15 cellular contexts compared by ENCODE assay signal in the genomic region with DNA sequence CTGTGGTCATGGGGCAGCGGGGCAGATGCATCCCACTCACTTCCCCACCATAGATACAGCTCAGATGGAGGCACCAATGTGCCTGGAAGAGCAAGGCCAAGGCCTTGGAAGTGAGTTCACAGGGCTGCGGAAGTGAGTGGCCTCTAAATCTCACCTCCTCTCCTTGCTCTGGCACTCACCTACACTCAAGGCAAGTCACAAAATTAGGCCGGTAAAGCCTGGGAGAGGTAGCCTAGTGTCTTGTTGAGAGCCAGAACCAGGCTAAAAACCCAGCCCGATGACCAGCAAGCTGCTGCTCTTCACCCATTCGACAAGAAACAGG. TPM values are rescaled to one million over a fixed set of nuclear protein-coding genes. Genes with fewer than 3 reads are reported as not detected.
A peak's percentile ranks its signal among the peaks of the same experiment; 100 is the strongest.
DNase-seq lines count a peak whose midpoint lies in the region; ATAC-seq and TF ChIP-seq lines count a peak whose summit lies in the region.
"Had no signal": no experiment of that assay in that cellular context is flagged by ENCODE, and none has a peak within 500 bp of the region (broad histone marks: within the 10 kb centered on the region; RNA-seq: fewer than 3 reads in every experiment).

No MANE protein-coding gene starts in this region.

- TF ChIP-seq CTCF in colonic mucosa (IDR thresholded peaks at IDR 0.05) (no peak), transverse colon (IDR thresholded peaks at IDR 0.05) (no peak)

- H3K9me3 Mint-ChIP-seq in activated CD8-positive, alpha-beta memory T cell treated with anti-CD3 and anti-CD28 coated beads, Interleukin-2, amount 10 ng/mL, durations not matched to agents 7 days and 5 days (ENCODE audit: low read depth) = no peaks in the 10 kb centered on the region

- H3K4me3 Mint-ChIP-seq in activated CD8-positive, alpha-beta memory T cell treated with anti-CD3 and anti-CD28 coated beads, Interleukin-2, amount 10 ng/mL, durations not matched to agents 7 days and 5 days = no peak overlapping the region

- intact Hi-C loops in colonic mucosa (cut with DNase I) (no loop called here), transverse colon (cut with DNase I; ENCODE audit: low total_unique reads) (no loop called here)

- no peak overlapping the region for H3K4me2 ChIP-seq in GM23248 (ENCODE audit: unreplicated experiment)
- H3K4me2 ChIP-seq: BLaER1 had no signal

- no peaks in the 10 kb centered on the region for H3K27me3 Mint-ChIP-seq in activated CD8-positive, alpha-beta memory T cell treated with anti-CD3 and anti-CD28 coated beads, Interleukin-2, amount 10 ng/mL, durations not matched to agents 7 days and 5 days

- H2AFZ ChIP-seq in GM23248 = no peak overlapping the region

- TF ChIP-seq POLR2A in transverse colon (IDR thresholded peaks at IDR 0.05) = no peak

- TF ChIP-seq EP300 in transverse colon (IDR thresholded peaks at IDR 0.05; ENCODE audit: low read depth) = no peak

- CTCF ChIA-PET in activated CD8-positive, alpha-beta memory T cell treated with anti-CD3 and anti-CD28 coated beads, Interleukin-2, amount 10 ng/mL, durations not matched to agents 7 days and 5 days (lab: Charles Lee) = interaction anchor here (1.0 kb wide), 1 partner anchor 9 kb away, joined by 4 read pairs; no protein-coding TSS in a partner anchor

- H3K27ac Mint-ChIP-seq in activated CD8-positive, alpha-beta memory T cell treated with anti-CD3 and anti-CD28 coated beads, Interleukin-2, amount 10 ng/mL, durations not matched to agents 7 days and 5 days = peak overlapping the region; percentile 10

- H3K9ac ChIP-seq in colonic mucosa (ENCODE audit: low read depth in 2 of 2, low read length in 2 of 2) = peak overlapping the region in 1 of 2 donors; percentile 48
- peak overlapping the region in 1 of 2 donors; percentile 22 for H3K9ac ChIP-seq in mucosa of rectum (ENCODE audit: low read depth in 1 of 2, low read length in 2 of 2)
- H3K9ac ChIP-seq in GM23248 = no peak overlapping the region
- H3K9ac ChIP-seq: BLaER1 had no signal

- H3F3A ChIP-seq in GM23248 (ENCODE audit: insufficient read depth) = no peaks in the 10 kb centered on the region

- no peaks in the 10 kb centered on the region for H3K36me3 Mint-ChIP-seq in activated CD8-positive, alpha-beta memory T cell treated with anti-CD3 and anti-CD28 coated beads, Interleukin-2, amount 10 ng/mL, durations not matched to agents 7 days and 5 days

- WGBS in transverse colon (ENCODE audit: low coverage in 1 of 2), 2 donors = 83% methylated on average over 5 of the region's 5 CpGs; no CpG with 5 or more reads in 1 of the 2 donors
- WGBS in GM23248 (ENCODE audit: low coverage in 1 of 2, low lambda C conversion rate in 2 of 2, missing lambda C conversion rate in 2 of 2), 2 experiments = 96 to 98% methylated on average over 5 of the region's 5 CpGs

- no peak for DNase-seq in activated CD8-positive, alpha-beta memory T cell treated with anti-CD3 and anti-CD28 coated beads, Interleukin-2, amount 10 ng/mL, durations not matched to agents 7 days and 5 days
- DNase-seq in activated CD8-positive, alpha-beta memory T cell treated with anti-CD3 and anti-CD28 coated beads, Interleukin-2, amount 50 U/mL, for 4 hours = no peak
- DNase-seq in colonic mucosa (no peak), transverse colon (no peak), GM23248 (no peak)
- DNase-seq: Kasumi-1, NCI-H1417 treated with DMSO at 0.1 percent for 48 hours, RPMI8226, SJCRH30 had no signal

- H3K4me1 Mint-ChIP-seq in activated CD8-positive, alpha-beta memory T cell treated with anti-CD3 and anti-CD28 coated beads, Interleukin-2, amount 10 ng/mL, durations not matched to agents 7 days and 5 days = peaks cover 29% of the 10 kb centered on the region

- peaks cover 4% of the 10 kb centered on the region for H3K4me1 ChIP-seq in colonic mucosa
- H3K4me1 ChIP-seq in mucosa of rectum (ENCODE audit: control insufficient read depth in 2 of 2, insufficient read depth in 2 of 2, low read length in 2 of 2) = peaks cover 22 to 32% of the 10 kb centered on the region in 2 donors
- H3K4me1 ChIP-seq in transverse colon = peaks cover 0 to 58% (median 37%) of the 10 kb centered on the region in 4 donors
- H3K4me1 ChIP-seq in GM23248 (ENCODE audit: insufficient read depth) = peaks cover 16% of the 10 kb centered on the region
- H3K4me1 ChIP-seq: BLaER1 had no signal

- H3K9me3 ChIP-seq in colonic mucosa (no peaks in the 10 kb centered on the region), mucosa of rectum (ENCODE audit: control insufficient read depth in 2 of 2, low read length in 2 of 2) (no peaks in the 10 kb centered on the region), transverse colon (no peaks in the 10 kb centered on the region), GM23248 (ENCODE audit: low read depth) (no peaks in the 10 kb centered on the region)
- H3K9me3 ChIP-seq: BLaER1, HAP-1, SJCRH30 had no signal

- H3K36me3 ChIP-seq in colonic mucosa = no peaks in the 10 kb centered on the region
- H3K36me3 ChIP-seq in mucosa of rectum (ENCODE audit: control insufficient read depth in 2 of 2, insufficient read depth in 2 of 2, low read length in 2 of 2) = peaks cover 0 to 4% of the 10 kb centered on the region in 2 donors
- H3K36me3 ChIP-seq in transverse colon = no peaks in the 10 kb centered on the region
- H3K36me3 ChIP-seq in GM23248 (ENCODE audit: low read depth) = no peaks in the 10 kb centered on the region
- H3K36me3 ChIP-seq: HAP-1, SJCRH30 had no signal

- in situ Hi-C loops in transverse colon (cut with MboI; ENCODE audit: low pct_ligation_motif_present in 1 of 4, low pct_unique_long_range_greater_than_20kb in 1 of 4, low sequenced_read_pairs in 3 of 4) = no loop called here
- in situ Hi-C loops in GM23248 (cut with MboI) = no loop called here

- peaks cover 92% of the 10 kb centered on the region for H3K79me2 ChIP-seq in GM23248 (ENCODE audit: insufficient read depth)

- H3K27ac ChIP-seq in colonic mucosa (peak overlapping the region; percentile 65), mucosa of rectum (ENCODE audit: low read depth in 2 of 2, low read length in 2 of 2) (peak overlapping the region; percentile 81 to 85), transverse colon (peak overlapping the region; percentile 66 to 77 (median 70)), GM23248 (no peak overlapping the region)
- H3K27ac ChIP-seq: 22Rv1, BLaER1, SJCRH30 had no signal

- ATAC-seq in activated CD8-positive, alpha-beta memory T cell treated with anti-CD3 and anti-CD28 coated beads, Interleukin-2, amount 10 ng/mL, durations not matched to agents 7 days and 5 days = no peak
- ATAC-seq in GM21381 (IDR thresholded peaks at IDR 0.05; ENCODE audit: unreplicated experiment) (no peak), HG02840 (IDR thresholded peaks at IDR 0.05; ENCODE audit: low FRiP score, unreplicated experiment) (no peak)

- H3K9me2 ChIP-seq in GM23248 (ENCODE audit: insufficient read depth) = no peaks in the 10 kb centered on the region

- H3K27me3 ChIP-seq in colonic mucosa = no peaks in the 10 kb centered on the region
- H3K27me3 ChIP-seq in mucosa of rectum (ENCODE audit: control insufficient read depth in 2 of 2, insufficient read depth in 2 of 2, low read length in 2 of 2) = no peaks in the 10 kb centered on the region
- H3K27me3 ChIP-seq in transverse colon = no peaks in the 10 kb centered on the region
- H3K27me3 ChIP-seq in GM23248 (replicated peaks; ENCODE audit: insufficient read depth) = no peaks in the 10 kb centered on the region
- H3K27me3 ChIP-seq: BLaER1, SJCRH30 had no signal

- H4K20me1 ChIP-seq in GM23248 (ENCODE audit: insufficient read depth) = no peaks in the 10 kb centered on the region

- H3K4me3 ChIP-seq in colonic mucosa (no peak overlapping the region), mucosa of rectum (ENCODE audit: low read length in 2 of 2) (peak overlapping the region in 1 of 2 donors; percentile 28), transverse colon (no peak overlapping the region), GM23248 (no peak overlapping the region)
- H3K4me3 ChIP-seq: BLaER1, HAP-1, SJCRH30 had no signal

RNA-seq across cellular contexts. Expression of gene SSBP3, which starts 57.5 kb away (rescaled TPM):
- 100 to 1,000 TPM in 1 of 2 experiments, 10 to 100 TPM in 1; 88.7 to 116 TPM for total RNA-seq in activated CD8-positive, alpha-beta memory T cell treated with anti-CD3 and anti-CD28 coated beads, Interleukin-2, amount 10 ng/mL, durations not matched to agents 7 days and 5 days
- total RNA-seq in colonic mucosa (10 to 100 TPM; 63.8 to 76.5 TPM), transverse colon (100 to 1,000 TPM in 1 of 4 donors, 10 to 100 TPM in 3; 28.7 to 162 (median 37.0) TPM)
- total RNA-seq in GM23248 (2014; rRNA removed; shearing (Covaris generic)) = 15.4 and 19.9 TPM in 2 replicates
- 6.2 and 7.1 TPM in 2 replicates for polyA plus RNA-seq in GM23248 (2016; fragmentation: Nextera tagmentation; extraction: Ambion mirVana)
